8 cellular contexts compared by ENCODE assay signal in the genomic region with DNA sequence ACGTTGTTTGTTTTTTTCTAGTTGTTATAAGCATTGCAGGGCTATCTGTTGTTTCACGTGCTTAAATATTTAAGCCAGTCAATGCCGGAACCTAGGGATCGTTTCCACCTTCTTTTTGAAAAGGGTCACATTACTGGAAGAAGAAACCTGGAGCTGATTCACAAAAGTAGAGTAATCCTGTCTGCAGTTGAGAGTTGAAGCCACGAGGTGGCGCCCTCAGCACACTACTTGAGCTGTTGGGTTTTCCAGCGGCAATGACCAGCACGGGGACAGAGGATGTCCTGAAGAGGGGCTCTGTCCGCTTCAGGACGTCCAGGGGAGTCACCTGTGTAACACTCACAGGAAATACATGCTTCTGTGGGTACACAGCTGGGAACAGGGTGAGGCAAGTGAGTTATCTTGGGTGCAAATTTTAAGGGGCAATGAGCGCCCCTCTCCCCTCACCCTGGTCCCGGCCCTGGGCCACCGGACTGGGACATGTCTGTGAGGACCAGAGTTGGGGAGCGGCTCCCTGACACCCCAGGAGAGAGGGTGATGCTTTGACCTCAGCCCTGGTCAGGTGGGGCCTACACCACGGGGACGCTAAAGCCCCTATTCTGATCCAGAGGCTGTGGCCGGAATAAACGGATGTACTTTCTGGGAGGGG. TPM values are rescaled to one million over a fixed set of nuclear protein-coding genes. Genes with fewer than 3 reads are reported as not detected.
DNase-seq lines count a peak whose midpoint lies in the region; ATAC-seq and TF ChIP-seq lines count a peak whose summit lies in the region.

No MANE protein-coding gene starts in this region.

- H3K9ac ChIP-seq in SK-N-SH = no peak overlapping the region

- H3F3A ChIP-seq in SK-N-SH (replicated peaks; ENCODE audit: insufficient read depth) = no peaks in the 10 kb centered on the region

- H3K27ac ChIP-seq in SK-N-SH (ENCODE audit: low read depth in 2 of 2, low read length in 1 of 2) = no peak overlapping the region
- H3K27ac ChIP-seq in left ventricle myocardium inferior (replicated peaks) = no peak overlapping the region

- intact Hi-C loops in left ventricle myocardium inferior (cut with micrococcal nuclease) = no loop called here

- DNase-seq in EH (ENCODE audit: low read depth) (peak; percentile 71), Kasumi-1 (lab: John Stamatoyannopoulos, UW) (peak; percentile 77 to 92), SK-N-SH (peak; percentile 78), amniotic epithelial cell (ENCODE audit: low read depth) (peak; percentile 35), left ventricle myocardium inferior (peak; percentile 81), putamen (ENCODE audit: low spot score) (peak; percentile 39)

- H4K20me1 ChIP-seq in SK-N-SH (ENCODE audit: insufficient read depth) = no peaks in the 10 kb centered on the region

- H3K9me2 ChIP-seq in SK-N-SH = no peaks in the 10 kb centered on the region

- H3K9me3 ChIP-seq in SK-N-SH (no peaks in the 10 kb centered on the region), left ventricle myocardium inferior (replicated peaks) (no peaks in the 10 kb centered on the region)

- no peak overlapping the region for H2AFZ ChIP-seq in SK-N-SH (ENCODE audit: low read depth)

- peaks cover 5 to 20% of the 10 kb centered on the region in 2 experiments; a peak in 2 of 4 replicates for H3K4me1 ChIP-seq in SK-N-SH (ENCODE audit: control insufficient read depth in 1 of 2, insufficient read depth in 2 of 2, low read depth in 1 of 2, low read length in 1 of 2)
- H3K4me1 ChIP-seq in left ventricle myocardium inferior = peaks cover 16% of the 10 kb centered on the region

- TF ChIP-seq EP300 in SK-N-SH (IDR thresholded peaks at IDR 0.05; ENCODE audit: borderline replicate concordance in 1 of 2, low read depth in 1 of 2, low read length in 1 of 2) = no peak

- TF ChIP-seq CTCF in SK-N-SH (IDR thresholded peaks at IDR 0.05) (peak; percentile 87), left ventricle myocardium inferior (IDR thresholded peaks at IDR 0.05; ENCODE audit: borderline replicate concordance) (peak; percentile 96)

- H3K79me2 ChIP-seq in SK-N-SH (ENCODE audit: insufficient read depth) = peaks cover 11% of the 10 kb centered on the region; the same call in 1 of the 2 replicates

- ATAC-seq in HG02885 (IDR thresholded peaks at IDR 0.05; ENCODE audit: poor library complexity, unreplicated experiment) (no peak), GM19463 (IDR thresholded peaks at IDR 0.05; ENCODE audit: unreplicated experiment) (no peak)

- 31% methylated on average over 14 of the region's 18 CpGs for WGBS in SK-N-SH (ENCODE audit: low lambda C conversion rate)

- POLR2A ChIA-PET in SK-N-SH (lab: Yijun Ruan, JAX) = interaction anchor here (1.4 kb wide), 1 partner anchor 855 kb away, joined by 3 read pairs; no protein-coding TSS in a partner anchor

- peaks cover 0 to 3% of the 10 kb centered on the region in 2 experiments for H3K36me3 ChIP-seq in SK-N-SH (replicated peaks in 1 of 2; ENCODE audit: control insufficient read depth in 1 of 2, insufficient read depth in 2 of 2, low read length in 1 of 2)
- H3K36me3 ChIP-seq in left ventricle myocardium inferior = no peaks in the 10 kb centered on the region

- no peak overlapping the region for H3K4me2 ChIP-seq in SK-N-SH

- CTCF ChIA-PET in SK-N-SH (lab: Yijun Ruan, JAX) = interaction anchor here (0.5 to 14.1 kb wide), 99 partner anchors 11 to 936 kb away, joined by 3 to 662 read pairs (median 4); a partner anchor contains a TSS

- TF ChIP-seq RAD21 in SK-N-SH (IDR thresholded peaks at IDR 0.05; ENCODE audit: low read length) = peak; percentile 97

- H3K4me3 ChIP-seq in SK-N-SH (ENCODE audit: low read depth in 2 of 2, low read length in 1 of 2) (peak overlapping the region in 1 of 2 experiments; percentile 36; a peak in 1 of 4 replicates), left ventricle myocardium inferior (no peak overlapping the region)

- no peaks in the 10 kb centered on the region for H3K27me3 ChIP-seq in SK-N-SH (ENCODE audit: insufficient read depth)
- H3K27me3 ChIP-seq in left ventricle myocardium inferior (ENCODE audit: low read depth) = no peaks in the 10 kb centered on the region

TF ChIP-seq in SK-N-SH, 30 proteins besides CTCF, POLR2A, EP300 and RAD21:
- peak; percentile 84 for TF ChIP-seq SMC3 (IDR thresholded peaks at IDR 0.05; ENCODE audit: low read depth, low read length)
- TF ChIP-seq, protein P1, sequence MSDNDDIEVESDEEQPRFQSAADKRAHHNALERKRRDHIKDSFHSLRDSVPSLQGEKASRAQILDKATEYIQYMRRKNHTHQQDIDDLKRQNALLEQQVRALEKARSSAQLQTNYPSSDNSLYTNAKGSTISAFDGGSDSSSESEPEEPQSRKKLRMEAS (IDR thresholded peaks at IDR 0.05; ENCODE audit: low read depth) = no peak

RNA-seq across cellular contexts. Expression of a gene that starts 26.3 kb away (rescaled TPM):
- polyA plus RNA-seq in SK-N-SH (2012; rRNA removed) = not detected in 2 replicates
- not detected in 2 replicates for polyA plus RNA-seq in SK-N-SH (2012; cell fraction: cytosol; rRNA removed)
- not detected in 2 replicates for polyA plus RNA-seq in SK-N-SH (2012; cell fraction: nucleus; rRNA removed)
- 1.5 TPM for total RNA-seq in left ventricle myocardium inferior

RNA-seq across cellular contexts. Expression of a gene that starts 53.5 kb away (rescaled TPM):
- 12.4 and 13.8 TPM in 2 replicates for polyA plus RNA-seq in SK-N-SH (2012; rRNA removed)
- 9.9 and 11.6 TPM in 2 replicates for polyA plus RNA-seq in SK-N-SH (2012; cell fraction: cytosol; rRNA removed)
- polyA plus RNA-seq in SK-N-SH (2012; cell fraction: nucleus; rRNA removed) = 35.6 and 42.2 TPM in 2 replicates
- 3.8 TPM for total RNA-seq in left ventricle myocardium inferior
